ENCODE assay signal across 8 cellular contexts in genomic region chr7:155738652-155739537, GRCh38.
DNase-seq lines count a peak whose midpoint lies in the region; ATAC-seq and TF ChIP-seq lines count a peak whose summit lies in the region.

No MANE protein-coding gene starts in this region.

- H3K27ac ChIP-seq in adrenal gland (no peak overlapping the region), sigmoid colon (no peak overlapping the region)

- TF ChIP-seq POLR2A in adrenal gland (IDR thresholded peaks at IDR 0.05) (no peak), sigmoid colon (IDR thresholded peaks at IDR 0.05) (no peak)

- peak; percentile 82 for TF ChIP-seq CTCF in AG09319 (IDR thresholded peaks at IDR 0.05; ENCODE audit: low read depth, low read length)
- TF ChIP-seq CTCF in adrenal gland (IDR thresholded peaks at IDR 0.05): peak; percentile 52 to 79 (median 70)
- TF ChIP-seq CTCF in sigmoid colon (IDR thresholded peaks at IDR 0.05): peak in 3 of 4 experiments; percentile 30 to 47 (median 36)

- H3K9me3 ChIP-seq in adrenal gland (replicated peaks in 1 of 3): no peaks in the 10 kb centered on the region
- H3K9me3 ChIP-seq in sigmoid colon: no peaks in the 10 kb centered on the region

- intact Hi-C loops in adrenal gland (cut with DNase I): no loop called here
- intact Hi-C loops in left cardiac atrium (cut with DNase I): loop anchor here (1.0 to 10.0 kb wide), 2 partner anchors 134 to 141 kb away; no protein-coding TSS in a partner anchor
- intact Hi-C loops in sigmoid colon (cut with DNase I): loop anchor here (2.0 kb wide), 1 partner anchor 140 kb away; no protein-coding TSS in a partner anchor

- no peak for TF ChIP-seq EP300 in sigmoid colon (IDR thresholded peaks at IDR 0.05)

- ATAC-seq in GM18868 (IDR thresholded peaks at IDR 0.05; ENCODE audit: unreplicated experiment) (peak; percentile 51), left cardiac atrium (peak; percentile 82 to 85), HG03025 (IDR thresholded peaks at IDR 0.05; ENCODE audit: low FRiP score, unreplicated experiment) (no peak)

- whole genome bisulfite sequencing in adrenal gland, 4 donors: 57 to 61% (median 59%) methylated on average over 13 of the region's 13 CpGs
- WGBS in sigmoid colon, 2 donors: 65 to 70% methylated on average over 13 of the region's 13 CpGs

- no peaks in the 10 kb centered on the region for H3K27me3 ChIP-seq in adrenal gland
- no peaks in the 10 kb centered on the region for H3K27me3 ChIP-seq in sigmoid colon

- H3K4me1 ChIP-seq in adrenal gland (replicated peaks in 1 of 2) (no peaks in the 10 kb centered on the region), sigmoid colon (peaks cover 0 to 2% (median 0%) of the 10 kb centered on the region in 4 donors)

- peak; percentile 47 for DNase-seq in AG09319 (ENCODE audit: extremely low read depth, low read depth)
- peak; percentile 98 for DNase-seq in Jurkat, Clone E6-1 (ENCODE audit: low read depth, low spot score)
- DNase-seq in SW480 (ENCODE audit: low spot score): peak; percentile 79
- peak; percentile 78 to 95 (median 86) for DNase-seq in adrenal gland
- peak; percentile 71 for DNase-seq in left cardiac atrium
- DNase-seq in sigmoid colon: peak; percentile 77

- peak overlapping the region; percentile 4 for H3K4me3 ChIP-seq in Jurkat, Clone E6-1 (ENCODE audit: low read length)
- H3K4me3 ChIP-seq in adrenal gland (no peak overlapping the region), sigmoid colon (no peak overlapping the region)

- peaks cover 0 to 52% of the 10 kb centered on the region in 2 donors for H3K36me3 ChIP-seq in adrenal gland (replicated peaks in 1 of 2)
- H3K36me3 ChIP-seq in sigmoid colon: peaks cover 4 to 66% (median 25%) of the 10 kb centered on the region in 4 donors

Comparison
In these comparisons a context has a peak if more than half of its experiments do, and no peak if none do; other contexts are left out.
1. DNase-seq: peak in every context shown above with its lines; median percentile 98 in Jurkat, Clone E6-1; 86 in adrenal gland; 79 in SW480; 77 in sigmoid colon; 71 in left cardiac atrium; 47 in AG09319.
2. intact Hi-C loops: an anchor here in left cardiac atrium (1.0 to 10.0 kb wide) and sigmoid colon (2.0 kb wide); none called in adrenal gland.